1 cellular context compared by ENCODE assay signal in the genomic region with DNA sequence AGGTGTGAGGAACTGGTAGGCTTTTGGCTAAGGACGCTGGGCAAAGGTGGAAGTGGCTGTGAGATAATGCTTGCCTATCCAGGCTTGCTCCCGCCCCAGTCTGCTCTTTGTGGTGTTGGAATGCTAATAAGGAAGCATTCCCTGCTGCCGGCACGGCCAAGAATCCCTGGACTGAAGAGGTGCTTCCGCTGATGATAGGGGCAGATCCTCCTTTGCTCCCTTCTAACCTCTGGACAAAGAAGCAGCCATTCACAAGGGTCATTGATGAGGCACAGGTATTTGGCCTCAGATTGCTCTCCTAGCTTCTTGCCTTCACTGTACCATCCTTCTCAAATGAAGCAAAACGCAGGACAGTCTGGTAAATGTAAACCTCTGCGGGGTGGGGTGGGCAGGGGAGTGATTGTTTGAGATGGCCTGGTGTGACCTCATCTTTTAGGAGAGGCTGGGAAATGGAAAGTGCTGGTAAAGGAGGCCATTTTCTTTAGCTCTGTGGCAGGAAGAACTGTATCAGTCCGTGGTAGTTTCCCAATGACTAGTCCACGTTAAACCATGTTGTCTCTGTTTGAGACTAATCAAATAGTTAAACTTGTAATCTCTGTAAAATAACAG.
TF ChIP-seq lines count a peak whose summit lies in the region.

No MANE protein-coding gene starts in this region.

TF ChIP-seq in HepG2, 621 proteins besides CTCF, POLR2A, EP300 and RAD21 (continued from another document and continues in another):
- TF ChIP-seq, protein P1, sequence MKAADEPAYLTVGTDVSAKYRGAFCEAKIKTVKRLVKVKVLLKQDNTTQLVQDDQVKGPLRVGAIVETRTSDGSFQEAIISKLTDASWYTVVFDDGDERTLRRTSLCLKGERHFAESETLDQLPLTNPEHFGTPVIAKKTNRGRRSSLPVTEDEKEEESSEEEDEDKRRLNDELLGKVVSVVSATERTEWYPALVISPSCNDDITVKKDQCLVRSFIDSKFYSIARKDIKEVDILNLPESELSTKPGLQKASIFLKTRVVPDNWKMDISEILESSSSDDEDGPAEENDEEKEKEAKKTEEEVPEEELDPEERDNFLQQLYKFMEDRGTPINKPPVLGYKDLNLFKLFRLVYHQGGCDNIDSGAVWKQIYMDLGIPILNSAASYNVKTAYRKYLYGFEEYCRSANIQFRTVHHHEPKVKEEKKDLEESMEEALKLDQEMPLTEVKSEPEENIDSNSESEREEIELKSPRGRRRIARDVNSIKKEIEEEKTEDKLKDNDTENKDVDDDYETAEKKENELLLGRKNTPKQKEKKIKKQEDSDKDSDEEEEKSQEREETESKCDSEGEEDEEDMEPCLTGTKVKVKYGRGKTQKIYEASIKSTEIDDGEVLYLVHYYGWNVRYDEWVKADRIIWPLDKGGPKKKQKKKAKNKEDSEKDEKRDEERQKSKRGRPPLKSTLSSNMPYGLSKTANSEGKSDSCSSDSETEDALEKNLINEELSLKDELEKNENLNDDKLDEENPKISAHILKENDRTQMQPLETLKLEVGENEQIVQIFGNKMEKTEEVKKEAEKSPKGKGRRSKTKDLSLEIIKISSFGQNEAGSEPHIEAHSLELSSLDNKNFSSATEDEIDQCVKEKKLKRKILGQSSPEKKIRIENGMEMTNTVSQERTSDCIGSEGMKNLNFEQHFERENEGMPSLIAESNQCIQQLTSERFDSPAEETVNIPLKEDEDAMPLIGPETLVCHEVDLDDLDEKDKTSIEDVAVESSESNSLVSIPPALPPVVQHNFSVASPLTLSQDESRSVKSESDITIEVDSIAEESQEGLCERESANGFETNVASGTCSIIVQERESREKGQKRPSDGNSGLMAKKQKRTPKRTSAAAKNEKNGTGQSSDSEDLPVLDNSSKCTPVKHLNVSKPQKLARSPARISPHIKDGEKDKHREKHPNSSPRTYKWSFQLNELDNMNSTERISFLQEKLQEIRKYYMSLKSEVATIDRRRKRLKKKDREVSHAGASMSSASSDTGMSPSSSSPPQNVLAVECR (CRISPR knock-in tag; IDR thresholded peaks at IDR 0.05; ENCODE audit: borderline replicate concordance): peak; percentile 44; the same call in 1 of the 2 replicates
- TF ChIP-seq AHDC1 (CRISPR knock-in tag; IDR thresholded peaks at IDR 0.05; ENCODE audit: borderline replicate concordance): no peak
- peak; percentile 70; the same call in 1 of the 2 replicates for TF ChIP-seq THRA (CRISPR knock-in tag; IDR thresholded peaks at IDR 0.05; ENCODE audit: borderline replicate concordance)
- TF ChIP-seq SIN3A (IDR thresholded peaks at IDR 0.05; ENCODE audit: borderline replicate concordance, low read depth, low read length): 0 out of 2 replicates have a peak, but pooled peaks have one; percentile 18
- TF ChIP-seq, protein P2, sequence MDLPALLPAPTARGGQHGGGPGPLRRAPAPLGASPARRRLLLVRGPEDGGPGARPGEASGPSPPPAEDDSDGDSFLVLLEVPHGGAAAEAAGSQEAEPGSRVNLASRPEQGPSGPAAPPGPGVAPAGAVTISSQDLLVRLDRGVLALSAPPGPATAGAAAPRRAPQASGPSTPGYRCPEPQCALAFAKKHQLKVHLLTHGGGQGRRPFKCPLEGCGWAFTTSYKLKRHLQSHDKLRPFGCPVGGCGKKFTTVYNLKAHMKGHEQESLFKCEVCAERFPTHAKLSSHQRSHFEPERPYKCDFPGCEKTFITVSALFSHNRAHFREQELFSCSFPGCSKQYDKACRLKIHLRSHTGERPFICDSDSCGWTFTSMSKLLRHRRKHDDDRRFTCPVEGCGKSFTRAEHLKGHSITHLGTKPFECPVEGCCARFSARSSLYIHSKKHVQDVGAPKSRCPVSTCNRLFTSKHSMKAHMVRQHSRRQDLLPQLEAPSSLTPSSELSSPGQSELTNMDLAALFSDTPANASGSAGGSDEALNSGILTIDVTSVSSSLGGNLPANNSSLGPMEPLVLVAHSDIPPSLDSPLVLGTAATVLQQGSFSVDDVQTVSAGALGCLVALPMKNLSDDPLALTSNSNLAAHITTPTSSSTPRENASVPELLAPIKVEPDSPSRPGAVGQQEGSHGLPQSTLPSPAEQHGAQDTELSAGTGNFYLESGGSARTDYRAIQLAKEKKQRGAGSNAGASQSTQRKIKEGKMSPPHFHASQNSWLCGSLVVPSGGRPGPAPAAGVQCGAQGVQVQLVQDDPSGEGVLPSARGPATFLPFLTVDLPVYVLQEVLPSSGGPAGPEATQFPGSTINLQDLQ (CRISPR knock-in tag; IDR thresholded peaks at IDR 0.05): no peak
- TF ChIP-seq CBX5 (CRISPR knock-in tag; IDR thresholded peaks at IDR 0.05; ENCODE audit: borderline replicate concordance): no peak
- 0 out of 2 replicates have a peak, but pooled peaks have one; percentile 34 for TF ChIP-seq ZIK1 (CRISPR knock-in tag; IDR thresholded peaks at IDR 0.05; ENCODE audit: borderline replicate concordance, low read depth)
- no peak for TF ChIP-seq PCBP2 (optimal IDR thresholded peaks at IDR 0.05; ENCODE audit: low read depth, low read length, poor library complexity, severe bottlenecking)
- peak; percentile 87 for TF ChIP-seq RBM22 (optimal IDR thresholded peaks at IDR 0.05; ENCODE audit: low read length)
- TF ChIP-seq ZNF615 (CRISPR knock-in tag; IDR thresholded peaks at IDR 0.05; ENCODE audit: borderline replicate concordance): no peak
- no peak for TF ChIP-seq ZNF274 (CRISPR knock-in tag; IDR thresholded peaks at IDR 0.05)
- no peak for TF ChIP-seq ZNF75D (CRISPR knock-in tag; IDR thresholded peaks at IDR 0.05; ENCODE audit: borderline replicate concordance)
- peak; percentile 84; the same call in 1 of the 2 replicates for TF ChIP-seq ZBTB37 (CRISPR knock-in tag; IDR thresholded peaks at IDR 0.05)
- TF ChIP-seq BRCA1 (CRISPR knock-in tag; IDR thresholded peaks at IDR 0.05): no peak
- 0 out of 2 replicates have a peak, but pooled peaks have one; percentile 42 for TF ChIP-seq UBTF (CRISPR knock-in tag; IDR thresholded peaks at IDR 0.05)
- no peak for TF ChIP-seq ZNF737 (CRISPR knock-in tag; IDR thresholded peaks at IDR 0.05; ENCODE audit: borderline replicate concordance)
- TF ChIP-seq ZNF20 (CRISPR knock-in tag; IDR thresholded peaks at IDR 0.05): no peak
- no peak for TF ChIP-seq ZNF777 (CRISPR knock-in tag; IDR thresholded peaks at IDR 0.05)
- no peak for TF ChIP-seq ZNF549 (CRISPR knock-in tag; IDR thresholded peaks at IDR 0.05)
- TF ChIP-seq NR2C2 (CRISPR knock-in tag; IDR thresholded peaks at IDR 0.05; ENCODE audit: borderline replicate concordance): no peak
- TF ChIP-seq SRY (CRISPR knock-in tag; IDR thresholded peaks at IDR 0.05): 0 out of 2 replicates have a peak, but pooled peaks have one; percentile 57
- TF ChIP-seq LRRFIP1 (CRISPR knock-in tag; conservative IDR thresholded peaks at IDR 0.05): no peak
- TF ChIP-seq ZFP82 (CRISPR knock-in tag; IDR thresholded peaks at IDR 0.05; ENCODE audit: borderline replicate concordance): no peak
- TF ChIP-seq, protein P3, sequence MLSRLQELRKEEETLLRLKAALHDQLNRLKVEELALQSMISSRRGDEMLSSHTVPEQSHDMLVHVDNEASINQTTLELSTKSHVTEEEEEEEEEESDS (CRISPR knock-in tag; IDR thresholded peaks at IDR 0.05; ENCODE audit: borderline replicate concordance): no peak
- TF ChIP-seq, protein P4, sequence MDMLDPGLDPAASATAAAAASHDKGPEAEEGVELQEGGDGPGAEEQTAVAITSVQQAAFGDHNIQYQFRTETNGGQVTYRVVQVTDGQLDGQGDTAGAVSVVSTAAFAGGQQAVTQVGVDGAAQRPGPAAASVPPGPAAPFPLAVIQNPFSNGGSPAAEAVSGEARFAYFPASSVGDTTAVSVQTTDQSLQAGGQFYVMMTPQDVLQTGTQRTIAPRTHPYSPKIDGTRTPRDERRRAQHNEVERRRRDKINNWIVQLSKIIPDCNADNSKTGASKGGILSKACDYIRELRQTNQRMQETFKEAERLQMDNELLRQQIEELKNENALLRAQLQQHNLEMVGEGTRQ (IDR thresholded peaks at IDR 0.05; ENCODE audit: low read depth, low read length): no peak
- TF ChIP-seq, protein P4 (CRISPR knock-in tag; IDR thresholded peaks at IDR 0.05; ENCODE audit: borderline replicate concordance): no peak
- TF ChIP-seq ZNF441 (CRISPR knock-in tag; IDR thresholded peaks at IDR 0.05; ENCODE audit: borderline replicate concordance): no peak
